ENCODE assay signal across 8 cellular contexts in genomic region chr19:57849666-57850473, GRCh38. TPM values are rescaled to one million over a fixed set of nuclear protein-coding genes. Genes with fewer than 3 reads are reported as not detected.
DNase-seq lines count a peak whose midpoint lies in the region; ATAC-seq, FAIRE-seq and TF ChIP-seq lines count a peak whose summit lies in the region.
"Not testable (repeated sequence)": the region's sequence is repeated elsewhere in the genome, so short reads cannot be mapped to it uniquely, and the experiment has no call there.

Gene ZNF587, plus strand, starts transcription at chr19:57849859. Its CDS starts 180 bp downstream, at chr19:57850039.

- H3K9ac ChIP-seq in smooth muscle cell (ENCODE audit: low read depth): peak within 1 kb of the TSS; percentile 82

- not testable (repeated sequence) for H3K9me3 Mint-ChIP-seq in immature natural killer cell

- peak within 1 kb of the TSS; percentile 97 for H3K4me2 ChIP-seq in smooth muscle cell

- H3K4me3 Mint-ChIP-seq in immature natural killer cell: peak within 1 kb of the TSS; percentile 90 to 97 (median 94)

- peaks cover 12 to 14% (median 12%) of the 10 kb centered on the region in 3 donors for H3K36me3 Mint-ChIP-seq in immature natural killer cell

- peaks cover 36 to 37% of the 10 kb centered on the region in 2 donors for H3K4me1 Mint-ChIP-seq in immature natural killer cell

- POLR2A ChIA-PET in A673 (lab: Charles Lee; ENCODE audit: low non-redundant PET): not testable (repeated sequence)

- H2AFZ ChIP-seq in smooth muscle cell (ENCODE audit: low read depth): not testable (repeated sequence)

- H3K79me2 ChIP-seq in smooth muscle cell (ENCODE audit: low read depth): peaks cover 71% of the 10 kb centered on the region

- not testable (repeated sequence) for H3K27me3 Mint-ChIP-seq in immature natural killer cell (ENCODE audit: low read depth in 3 of 3)

- peak within 1 kb of the TSS; percentile 86 for H3K27ac ChIP-seq in A673 (ENCODE audit: low read depth, low read length, poor library complexity, severe bottlenecking)
- peak within 1 kb of the TSS; percentile 73 for H3K27ac ChIP-seq in smooth muscle cell (ENCODE audit: low read depth)

- not testable (repeated sequence) for TF ChIP-seq CTCF in A673 (conservative IDR thresholded peaks at IDR 0.05; ENCODE audit: low read depth, low read length); WI38 (IDR thresholded peaks at IDR 0.05; ENCODE audit: low read depth, low read length); bronchial epithelial cell (IDR thresholded peaks at IDR 0.05; ENCODE audit: insufficient read depth, low read length, severe bottlenecking); smooth muscle cell (IDR thresholded peaks at IDR 0.05; ENCODE audit: borderline replicate concordance, insufficient read depth, poor library complexity, severe bottlenecking)

- ATAC-seq in GM18867 (IDR thresholded peaks at IDR 0.05; ENCODE audit: unreplicated experiment): peak; percentile 96
- ATAC-seq in HG03103 (IDR thresholded peaks at IDR 0.05; ENCODE audit: low read depth, unreplicated experiment): peak; percentile 92

- FAIRE-seq in bronchial epithelial cell (lab: Jason Lieb, UNC): peak; percentile 50

- peaks cover 71% of the 10 kb centered on the region for H4K20me1 ChIP-seq in smooth muscle cell (ENCODE audit: low read depth)

- DNase-seq in A673 (ENCODE audit: low spot score) (peak; percentile 91), NCI-H2196 (lab: John Stamatoyannopoulos, UW; ENCODE audit: unreplicated experiment) (peak; percentile 74), bronchial epithelial cell (ENCODE audit: low read depth) (peak; percentile 86), immature natural killer cell (peak; percentile 84 to 86 (median 86)), smooth muscle cell (lab: John Stamatoyannopoulos, UW; ENCODE audit: unreplicated experiment) (peak; percentile 2)

- peaks cover 17% of the 10 kb centered on the region for H3K36me3 ChIP-seq in A673 (ENCODE audit: insufficient read depth, low read length, poor library complexity, severe bottlenecking)
- H3K36me3 ChIP-seq in bronchial epithelial cell (ENCODE audit: control insufficient read depth, insufficient read depth, low read length); smooth muscle cell (ENCODE audit: low read depth): not testable (repeated sequence)

- TSS peak; percentile 61 for BruUV-seq in A673 (replicated peaks; lab: Mats Ljungman, UMichigan)

- CTCF ChIA-PET in A673 (lab: Charles Lee): not testable (repeated sequence)

- not testable (repeated sequence) for H3K4me1 ChIP-seq in A673 (ENCODE audit: insufficient read depth, low read length, poor library complexity, severe bottlenecking); smooth muscle cell (ENCODE audit: low read depth)

- H3F3A ChIP-seq in smooth muscle cell (ENCODE audit: low read depth): peaks cover 15% of the 10 kb centered on the region

- not testable (repeated sequence) for H3K27me3 ChIP-seq in A673 (replicated peaks; ENCODE audit: insufficient read depth, low read depth, low read length, poor library complexity); bronchial epithelial cell (ENCODE audit: control insufficient read depth, insufficient read depth, low read length); smooth muscle cell (ENCODE audit: low read depth)

- H3K4me3 ChIP-seq in A673 (ENCODE audit: low read depth, low read length, poor library complexity, severe bottlenecking): peak within 1 kb of the TSS; percentile 81
- peak within 1 kb of the TSS; percentile 82 for H3K4me3 ChIP-seq in WI38 (ENCODE audit: low read depth, low read length)
- H3K4me3 ChIP-seq in bronchial epithelial cell (ENCODE audit: low read depth, low read length): peak within 1 kb of the TSS; percentile 62
- H3K4me3 ChIP-seq in smooth muscle cell: peak within 1 kb of the TSS; percentile 81

- peak within 1 kb of the TSS; percentile 94 to 98 (median 96) for H3K27ac Mint-ChIP-seq in immature natural killer cell

- intact Hi-C loops in A673 (cut with micrococcal nuclease; ENCODE audit: unreplicated experiment): not testable (repeated sequence)

- not testable (repeated sequence) for H3K9me3 ChIP-seq in A673 (ENCODE audit: low read depth, low read length, poor library complexity, severe bottlenecking); smooth muscle cell (replicated peaks; ENCODE audit: low read depth)

- 2% methylated on average over 40 of the region's 42 CpGs for WGBS in smooth muscle cell (ENCODE audit: low lambda C conversion rate)

RNA-seq across cellular contexts. Expression of gene ZNF587, which starts in this region (rescaled TPM):
- total RNA-seq in A673 (2021) (40.5 and 43.2 TPM in 2 replicates), bronchial epithelial cell (11.8 and 19.5 TPM in 2 replicates), smooth muscle cell (13.9 and 22.8 TPM in 2 replicates)
- polyA plus RNA-seq in immature natural killer cell (1 to 10 TPM in 2 of 3 donors, not detected in 1; 1.9 to 8.1 TPM), smooth muscle cell (3.9 and 8.5 TPM in 2 replicates)

Comparison
In these comparisons a context has a peak if more than half of its experiments do, and no peak if none do; other contexts are left out.
1. Peak in every context shown above with its lines: DNase-seq, ATAC-seq, H3K4me3 ChIP-seq and H3K27ac ChIP-seq.
2. DNase-seq: peak in every context shown above with its lines; median percentile 91 in A673; 86 in bronchial epithelial cell; 86 in immature natural killer cell; 74 in NCI-H2196; 2 in smooth muscle cell.